In the genomic region with DNA sequence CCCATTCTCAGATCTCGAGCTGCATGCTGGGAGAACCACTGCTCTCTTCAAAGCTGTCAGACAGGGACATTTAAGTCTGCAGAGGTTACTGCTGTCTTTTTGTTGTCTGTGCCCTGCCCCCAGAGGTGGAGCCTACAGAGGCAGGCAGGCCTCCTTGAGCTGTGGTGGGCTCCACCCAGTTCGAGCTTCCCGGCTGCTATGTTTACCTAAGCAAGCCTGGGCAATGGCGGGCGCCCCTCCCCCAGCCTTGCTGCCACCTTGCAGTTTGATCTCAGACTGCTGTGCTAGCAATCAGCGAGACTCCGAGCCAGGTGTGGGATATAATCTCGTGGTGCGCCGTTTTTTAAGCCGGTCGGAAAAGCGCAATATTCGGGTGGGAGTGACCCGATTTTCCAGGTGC, we compare ENCODE assay signal across 5 cellular contexts. TPM values are rescaled to one million over a fixed set of nuclear protein-coding genes. Genes with fewer than 3 reads are reported as not detected.
"Had no signal": no experiment of that assay in that cellular context is flagged by ENCODE, and none has a peak within 500 bp of the region (broad histone marks: within the 10 kb centered on the region; RNA-seq: fewer than 3 reads in every experiment).

No MANE protein-coding gene starts in this region.

RNA-seq across cellular contexts. Expression of a gene that starts 31.2 kb away (rescaled TPM):
- total RNA-seq: activated B cell treated with CpG ODN at 0.5 μM for 24 hours; activated CD4-positive, alpha-beta T cell treated with anti-CD3 and anti-CD28 coated beads, Interleukin-2, amount 10 ng/mL, durations not matched to agents 24 days and 14 days; activated CD8-positive, alpha-beta T cell treated with anti-CD3 and anti-CD28 coated beads for 36 hours; activated naive CD8-positive, alpha-beta T cell treated with anti-CD3 and anti-CD28 coated beads for 36 hours; activated T-helper 1 cell treated with anti-CD3 and anti-CD28 coated beads, Interleukin-12 subunit alpha, Interleukin-12 subunit beta, Interleukin-2, Interleukin-4 antibody, amounts not matched to agents 30 ng/mL and 10 ng/mL and 1 ng/mL, durations not matched to agents 14 hours and 24 hours and 36 hours had no signal
